ENCODE assay signal across 9 cellular contexts in the genomic region with DNA sequence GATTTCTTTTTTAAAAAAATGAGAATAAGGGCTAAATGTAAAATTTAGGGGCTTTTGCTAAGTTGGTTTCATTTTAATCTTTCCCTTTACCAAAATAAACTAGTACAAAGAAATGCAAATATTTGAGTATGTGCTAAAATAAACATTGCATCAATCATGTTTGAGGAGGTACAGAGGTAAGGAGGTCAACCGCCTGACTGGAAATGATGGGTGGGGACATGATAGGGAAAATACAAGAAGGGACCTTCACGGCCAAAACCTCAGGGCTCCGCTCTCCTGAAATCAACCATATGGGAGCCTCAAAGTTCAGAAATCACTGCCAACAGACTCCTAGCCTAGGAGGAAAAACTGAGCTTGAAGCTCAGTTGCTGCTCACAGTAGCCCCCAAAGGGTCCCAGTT.
DNase-seq lines count a peak whose midpoint lies in the region; ATAC-seq and TF ChIP-seq lines count a peak whose summit lies in the region.
"Had no signal": no experiment of that assay in that cellular context is flagged by ENCODE, and none has a peak within 500 bp of the region (broad histone marks: within the 10 kb centered on the region; RNA-seq: fewer than 3 reads in every experiment).

No MANE protein-coding gene starts in this region.

- H3K4me1 ChIP-seq in right lobe of liver: peaks cover 0 to 55% (median 20%) of the 10 kb centered on the region in 4 donors

- no peak overlapping the region for H3K27ac Mint-ChIP-seq in natural killer cell treated with Interleukin-12 subunit alpha and Interleukin-12 subunit beta and Interleukin-15 and Interleukin-18, amount 100 ng/mL, for 72 hours
- H3K27ac Mint-ChIP-seq: activated T-cell treated with anti-CD3 and anti-CD28 coated beads, Interleukin-2, amount 50 U/mL, for 72 hours had no signal

- TF ChIP-seq POLR2A in GM18505 (IDR thresholded peaks at IDR 0.05; ENCODE audit: borderline replicate concordance, extremely low read depth, insufficient read depth, insufficient read length) (no peak), right lobe of liver (IDR thresholded peaks at IDR 0.05) (no peak)

- H3K4me1 Mint-ChIP-seq in natural killer cell treated with Interleukin-12 subunit alpha and Interleukin-12 subunit beta and Interleukin-15 and Interleukin-18, amount 100 ng/mL, for 72 hours (ENCODE audit: low read depth in 2 of 2): no peaks in the 10 kb centered on the region

- no peaks in the 10 kb centered on the region for H3K9me3 ChIP-seq in right lobe of liver

- no peaks in the 10 kb centered on the region for H3K9me3 Mint-ChIP-seq in natural killer cell treated with Interleukin-12 subunit alpha and Interleukin-12 subunit beta and Interleukin-15 and Interleukin-18, amount 100 ng/mL, for 72 hours
- H3K9me3 Mint-ChIP-seq: activated T-cell treated with anti-CD3 and anti-CD28 coated beads, Interleukin-2, amount 50 U/mL, for 72 hours had no signal

- H3K36me3 Mint-ChIP-seq in natural killer cell treated with Interleukin-12 subunit alpha and Interleukin-12 subunit beta and Interleukin-15 and Interleukin-18, amount 100 ng/mL, for 72 hours: no peaks in the 10 kb centered on the region

- DNase-seq in HuH-7 (ENCODE audit: low spot score): peak; percentile 51
- peak; percentile 70 to 90 (median 78) for DNase-seq in right lobe of liver
- DNase-seq in natural killer cell treated with Interleukin-12 subunit alpha and Interleukin-12 subunit beta and Interleukin-15 and Interleukin-18, amount 100 ng/mL, for 72 hours (ENCODE audit: low spot score): no peak
- DNase-seq in superior temporal gyrus (ENCODE audit: extremely low spot score): no peak
- DNase-seq in HK-2 (ENCODE audit: unreplicated experiment): no peak
- no peak for DNase-seq in NCI-H1105 (lab: John Stamatoyannopoulos, UW)
- DNase-seq: activated T-cell treated with anti-CD3 and anti-CD28 coated beads, Interleukin-2, amount 50 U/mL, for 72 hours had no signal

- H3K36me3 ChIP-seq in right lobe of liver: no peaks in the 10 kb centered on the region

- H3K4me3 Mint-ChIP-seq in natural killer cell treated with Interleukin-12 subunit alpha and Interleukin-12 subunit beta and Interleukin-15 and Interleukin-18, amount 100 ng/mL, for 72 hours: no peak overlapping the region
- H3K4me3 Mint-ChIP-seq: activated T-cell treated with anti-CD3 and anti-CD28 coated beads, Interleukin-2, amount 50 U/mL, for 72 hours had no signal

- H3K27me3 Mint-ChIP-seq in natural killer cell treated with Interleukin-12 subunit alpha and Interleukin-12 subunit beta and Interleukin-15 and Interleukin-18, amount 100 ng/mL, for 72 hours: peaks cover 0 to 2% of the 10 kb centered on the region in 2 donors

- peak overlapping the region; percentile 20 to 80 (median 75) for H3K27ac ChIP-seq in right lobe of liver

- WGBS in right lobe of liver (ENCODE audit: insufficient coverage, low coverage, low lambda C conversion rate, missing lambda C conversion rate): 9% methylated on average over 3 of the region's 3 CpGs

- TF ChIP-seq CTCF in right lobe of liver (IDR thresholded peaks at IDR 0.05): no peak

- ATAC-seq in GM18505 (IDR thresholded peaks at IDR 0.05; ENCODE audit: unreplicated experiment) (peak; percentile 55), GM21619 (IDR thresholded peaks at IDR 0.05; ENCODE audit: unreplicated experiment) (peak; percentile 89), right lobe of liver (peak; percentile 68 to 92 (median 88))
- no peak for ATAC-seq in natural killer cell treated with Interleukin-12 subunit alpha and Interleukin-12 subunit beta and Interleukin-15 and Interleukin-18, amount 100 ng/mL, for 72 hours
- ATAC-seq: activated T-cell treated with anti-CD3 and anti-CD28 coated beads, Interleukin-2, amount 50 U/mL, for 72 hours had no signal

- H3K27me3 ChIP-seq in right lobe of liver: no peaks in the 10 kb centered on the region

- no peak overlapping the region for H3K4me3 ChIP-seq in right lobe of liver

- intact Hi-C loops in right lobe of liver (cut with DNase I): no loop called here

Comparison
In these comparisons a context has a peak if more than half of its experiments do, and no peak if none do; other contexts are left out.
1. ATAC-seq: peak in GM18505 (single experiment), GM21619 (single experiment) and right lobe of liver (4 of 4); none in natural killer cell treated with Interleukin-12 subunit alpha and Interleukin-12 subunit beta and Interleukin-15 and Interleukin-18, amount 100 ng/mL, for 72 hours (0 of 2).
2. DNase-seq: peak in HuH-7 (single experiment) and right lobe of liver (3 of 3); none in natural killer cell treated with Interleukin-12 subunit alpha and Interleukin-12 subunit beta and Interleukin-15 and Interleukin-18, amount 100 ng/mL, for 72 hours (single experiment), superior temporal gyrus (single experiment), HK-2 (single experiment) and NCI-H1105 (single experiment).